ENCODE assay signal across 24 cellular contexts in the genomic region with DNA sequence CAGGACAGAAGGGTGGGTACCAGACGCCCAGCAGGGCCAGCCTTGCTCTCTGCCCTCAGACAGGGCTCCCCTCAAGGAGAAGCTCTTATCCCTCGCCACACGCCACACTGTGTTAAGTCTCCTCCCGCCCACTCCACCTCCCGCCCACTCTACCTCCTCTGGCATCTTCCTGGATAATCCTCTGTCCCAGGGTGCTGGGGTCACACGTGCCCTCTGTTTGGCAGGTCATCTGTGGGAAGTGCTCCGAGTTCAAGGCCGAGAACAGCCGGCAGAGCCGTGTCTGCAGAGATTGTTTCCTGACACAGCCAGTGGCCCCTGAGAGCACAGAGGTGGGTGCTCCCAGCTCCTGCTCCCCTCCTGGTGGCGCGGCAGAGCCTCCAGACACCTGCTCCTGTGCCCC. TPM values are rescaled to one million over a fixed set of nuclear protein-coding genes. Genes with fewer than 3 reads are reported as not detected.
A peak's percentile ranks its signal among the peaks of the same experiment; 100 is the strongest.
DNase-seq lines count a peak whose midpoint lies in the region; ATAC-seq, FAIRE-seq and TF ChIP-seq lines count a peak whose summit lies in the region.
"Had no signal": no experiment of that assay in that cellular context is flagged by ENCODE, and none has a peak within 500 bp of the region (broad histone marks: within the 10 kb centered on the region; RNA-seq: fewer than 3 reads in every experiment).

No MANE protein-coding gene starts in this region.

- TF ChIP-seq POLR2A in HepG2 (IDR thresholded peaks at IDR 0.05; ENCODE audit: insufficient read depth in 1 of 2, low read depth in 2 of 2, low read length in 2 of 2), result no peak
- no peak for TF ChIP-seq POLR2A in gastroesophageal sphincter (IDR thresholded peaks at IDR 0.05)

- no peak overlapping the region for H3K4me2 ChIP-seq in HepG2 (ENCODE audit: low read depth, low read length)

- no peaks in the 10 kb centered on the region for H4K20me1 ChIP-seq in HepG2 (ENCODE audit: insufficient read depth, low read length)

- H3K27ac Mint-ChIP-seq in natural killer cell treated with Interleukin-12 subunit alpha and Interleukin-12 subunit beta and Interleukin-15 and Interleukin-18, amount 100 ng/mL, for 72 hours, result peak overlapping the region; percentile 45 to 48
- peak overlapping the region in 1 of 2 donors; percentile 53 for H3K27ac Mint-ChIP-seq in natural killer cell
- H3K27ac Mint-ChIP-seq in T-helper 17 cell, result peak overlapping the region; percentile 83
- H3K27ac Mint-ChIP-seq: activated T-helper 1 cell treated with anti-CD3 and anti-CD28 coated beads, Interleukin-12 subunit alpha, Interleukin-12 subunit beta, Interleukin-2, Interleukin-4 antibody, amounts not matched to agents 30 ng/mL and 10 ng/mL and 1 ng/mL, durations not matched to agents 14 hours and 24 hours and 36 hours; WTC11 had no signal

- TF ChIP-seq CTCF in natural killer cell (IDR thresholded peaks at IDR 0.05) (no peak), HepG2 (CRISPR knock-in tag; IDR thresholded peaks at IDR 0.05) (0 out of 2 replicates have a peak, but pooled peaks have one; percentile 17), gastroesophageal sphincter (IDR thresholded peaks at IDR 0.05) (no peak)

- peaks cover 7% of the 10 kb centered on the region for H3K36me3 Mint-ChIP-seq in natural killer cell treated with Interleukin-12 subunit alpha and Interleukin-12 subunit beta and Interleukin-15 and Interleukin-18, amount 100 ng/mL, for 72 hours
- no peaks in the 10 kb centered on the region for H3K36me3 Mint-ChIP-seq in natural killer cell
- H3K36me3 Mint-ChIP-seq in T-helper 17 cell (ENCODE audit: low read depth), result peaks cover 9% of the 10 kb centered on the region
- H3K36me3 Mint-ChIP-seq: WTC11 had no signal

- TF ChIP-seq EP300 in HepG2 (IDR thresholded peaks at IDR 0.05; ENCODE audit: low read depth in 2 of 2, low read length in 2 of 2) (no peak), HepG2 (CRISPR knock-in tag; IDR thresholded peaks at IDR 0.05; ENCODE audit: borderline replicate concordance) (no peak), gastroesophageal sphincter (IDR thresholded peaks at IDR 0.05) (no peak)

- H3K79me2 ChIP-seq in HepG2 (ENCODE audit: insufficient read depth, low read length), result no peaks in the 10 kb centered on the region

- no peak for TF ChIP-seq RAD21 in HepG2 (CRISPR knock-in tag; IDR thresholded peaks at IDR 0.05)

- no peaks in the 10 kb centered on the region for H3K9me3 Mint-ChIP-seq in natural killer cell treated with Interleukin-12 subunit alpha and Interleukin-12 subunit beta and Interleukin-15 and Interleukin-18, amount 100 ng/mL, for 72 hours
- no peaks in the 10 kb centered on the region for H3K9me3 Mint-ChIP-seq in natural killer cell
- H3K9me3 Mint-ChIP-seq: activated T-helper 1 cell treated with anti-CD3 and anti-CD28 coated beads, Interleukin-12 subunit alpha, Interleukin-12 subunit beta, Interleukin-2, Interleukin-4 antibody, amounts not matched to agents 30 ng/mL and 10 ng/mL and 1 ng/mL, durations not matched to agents 14 hours and 24 hours and 36 hours; WTC11 had no signal

- no peaks in the 10 kb centered on the region for H3K27me3 Mint-ChIP-seq in natural killer cell treated with Interleukin-12 subunit alpha and Interleukin-12 subunit beta and Interleukin-15 and Interleukin-18, amount 100 ng/mL, for 72 hours
- no peaks in the 10 kb centered on the region for H3K27me3 Mint-ChIP-seq in natural killer cell (ENCODE audit: low read depth in 2 of 2)
- no peaks in the 10 kb centered on the region for H3K27me3 Mint-ChIP-seq in T-helper 17 cell

- no peak overlapping the region for H3K27ac ChIP-seq in HepG2 (ENCODE audit: extremely low read length, insufficient read depth, low read length)
- H3K27ac ChIP-seq in gastroesophageal sphincter, result no peak overlapping the region
- H3K27ac ChIP-seq: pancreas, right atrium auricular region had no signal

- H3K4me1 Mint-ChIP-seq in natural killer cell treated with Interleukin-12 subunit alpha and Interleukin-12 subunit beta and Interleukin-15 and Interleukin-18, amount 100 ng/mL, for 72 hours (ENCODE audit: low read depth in 2 of 2), result peaks cover 20 to 22% of the 10 kb centered on the region in 2 donors
- peaks cover 25 to 56% of the 10 kb centered on the region in 2 donors for H3K4me1 Mint-ChIP-seq in natural killer cell
- H3K4me1 Mint-ChIP-seq in T-helper 17 cell, result peaks cover 35% of the 10 kb centered on the region

- no peak for DNase-seq in natural killer cell treated with Interleukin-12 subunit alpha and Interleukin-12 subunit beta and Interleukin-15 and Interleukin-18, amount 100 ng/mL, for 72 hours (ENCODE audit: low spot score)
- no peak for DNase-seq in natural killer cell
- DNase-seq in T-helper 17 cell, result no peak
- no peak for DNase-seq in HepG2 (ENCODE audit: low spot score)
- DNase-seq in dedifferentiated amniotic fluid mesenchymal stem cell (ENCODE audit: extremely low spot score), result no peak
- no peak for DNase-seq in NCI-H510A treated with DMSO at 0.1 percent for 48 hours (lab: John Stamatoyannopoulos, UW)
- DNase-seq: COR-L47; dermis blood vessel endothelial cell; DMS79; NCI-H1417 treated with DMSO at 0.1 percent for 48 hours; NCI-H524; NK-92 treated with Interleukin-12 subunit alpha and Interleukin-12 subunit beta, amount 100 ng/mL, for 24 hours; pancreas; SIG-M5; stimulated activated CD4-positive, alpha-beta T cell treated with anti-CD3 and anti-CD28 coated beads, Interleukin-12 subunit alpha, Interleukin-12 subunit beta, amount 100 ng/mL, for 4 hours; stimulated activated CD4-positive, alpha-beta T cell treated with anti-CD3 and anti-CD28 coated beads, Interleukin-4, amount 100 ng/mL, for 4 hours had no signal

- intact Hi-C loops in natural killer cell (cut with micrococcal nuclease), result no loop called here
- intact Hi-C loops in HepG2 (cut with micrococcal nuclease; ENCODE audit: unreplicated experiment), result no loop called here

- H2AFZ ChIP-seq in HepG2 (ENCODE audit: low read length), result no peak overlapping the region

- H3K36me3 ChIP-seq in HepG2 (replicated peaks in 1 of 2; ENCODE audit: control insufficient read depth in 1 of 2, insufficient read depth in 2 of 2, low read length in 2 of 2) (no peaks in the 10 kb centered on the region), gastroesophageal sphincter (no peaks in the 10 kb centered on the region)
- H3K36me3 ChIP-seq: pancreas, right atrium auricular region had no signal

- ATAC-seq in natural killer cell treated with Interleukin-12 subunit alpha and Interleukin-12 subunit beta and Interleukin-15 and Interleukin-18, amount 100 ng/mL, for 72 hours, result no peak
- no peak for ATAC-seq in natural killer cell
- no peak for ATAC-seq in T-helper 17 cell
- ATAC-seq in HepG2, result no peak
- ATAC-seq in gastroesophageal sphincter, result no peak
- ATAC-seq: WTC11 had no signal

- no TSS peak for BruUV-seq in HepG2 (replicated peaks; lab: Mats Ljungman, UMichigan)

- H3K4me3 ChIP-seq in HepG2 (replicated peaks in 1 of 3; ENCODE audit: insufficient read depth in 1 of 3, low read depth in 2 of 3, low read length in 3 of 3) (no peak overlapping the region), gastroesophageal sphincter (no peak overlapping the region)
- H3K4me3 ChIP-seq: pancreas, right atrium auricular region had no signal

- FAIRE-seq in HepG2 (lab: Jason Lieb, UNC), result no peak
- FAIRE-seq: H54, pancreas, urothelium cell line had no signal

- no peak overlapping the region for H3K4me3 Mint-ChIP-seq in natural killer cell treated with Interleukin-12 subunit alpha and Interleukin-12 subunit beta and Interleukin-15 and Interleukin-18, amount 100 ng/mL, for 72 hours
- H3K4me3 Mint-ChIP-seq in natural killer cell (no peak overlapping the region), T-helper 17 cell (no peak overlapping the region)
- H3K4me3 Mint-ChIP-seq: activated T-helper 1 cell treated with anti-CD3 and anti-CD28 coated beads, Interleukin-12 subunit alpha, Interleukin-12 subunit beta, Interleukin-2, Interleukin-4 antibody, amounts not matched to agents 30 ng/mL and 10 ng/mL and 1 ng/mL, durations not matched to agents 14 hours and 24 hours and 36 hours; WTC11 had no signal

- H3K27me3 ChIP-seq in HepG2 (ENCODE audit: control insufficient read depth in 1 of 2, insufficient read depth in 2 of 2, low read length in 2 of 2) (0 out of 5 replicates have a peak, but pooled peaks cover 0 to 2% of the 10 kb centered on the region in 2 experiments), gastroesophageal sphincter (peaks cover 14% of the 10 kb centered on the region)
- H3K27me3 ChIP-seq: pancreas, right atrium auricular region had no signal

- POLR2A ChIA-PET in HepG2 (lab: Yijun Ruan, JAX), result no interaction called here

- no peaks in the 10 kb centered on the region for H3K9me3 ChIP-seq in T-helper 17 cell (ENCODE audit: control insufficient read depth, low read length, poor library complexity, severe bottlenecking)
- no peaks in the 10 kb centered on the region for H3K9me3 ChIP-seq in HepG2 (ENCODE audit: low read length)
- H3K9me3 ChIP-seq in gastroesophageal sphincter, result no peaks in the 10 kb centered on the region
- H3K9me3 ChIP-seq: pancreas, right atrium auricular region had no signal

- H3K4me1 ChIP-seq in HepG2 (ENCODE audit: insufficient read depth, low read length), result peaks cover 13% of the 10 kb centered on the region
- H3K4me1 ChIP-seq in gastroesophageal sphincter, result no peaks in the 10 kb centered on the region
- H3K4me1 ChIP-seq: pancreas, right atrium auricular region had no signal

- in situ Hi-C loops in HepG2 (cut with HindIII; ENCODE audit: extremely low pct_ligation_motif_present, low pct_unique_long_range_greater_than_20kb), result no loop called here

- no peak overlapping the region for H3K9ac ChIP-seq in HepG2 (ENCODE audit: insufficient read depth, low read depth, low read length)

- WGBS in HepG2 (ENCODE audit: low lambda C conversion rate), result 21% methylated on average over 10 of the region's 12 CpGs
- WGBS in gastroesophageal sphincter (ENCODE audit: low coverage in 1 of 2), 2 donors, result 88 to 93% methylated on average over 3 to 9 of the region's 12 CpGs

- CTCF ChIA-PET in HepG2 (lab: Yijun Ruan, JAX; ENCODE audit: low intra/inter-chr PET ratio, low total read pairs), result no interaction called here

RNA-seq across cellular contexts. Expression of a gene that starts 26.0 kb away (rescaled TPM):
- total RNA-seq in natural killer cell treated with Interleukin-12 subunit alpha and Interleukin-12 subunit beta and Interleukin-15 and Interleukin-18, amount 100 ng/mL, for 72 hours, result 1 to 10 TPM in 1 of 2 donors, under 1 TPM in 1; 0.67 to 3.3 TPM
- total RNA-seq in natural killer cell, result 1 to 10 TPM; 1.2 to 2.1 (median 1.8) TPM
- total RNA-seq in T-helper 17 cell, result 10 to 100 TPM; 47.2 to 62.3 TPM
- total RNA-seq in HepG2 (2016; rRNA removed; fragmentation: Illumina TruSeq; extraction: Trizol), result 6.0 and 7.0 TPM in 2 replicates
- 10.2 and 12.4 TPM in 2 replicates for total RNA-seq in HepG2 (2016; cell fraction: cytosol; rRNA removed; fragmentation: Illumina TruSeq; extraction: Trizol; ENCODE audit: low read depth)
- total RNA-seq in HepG2 (2016; cell fraction: insoluble cytoplasmic fraction; rRNA removed; fragmentation: Illumina TruSeq; extraction: Trizol), result 6.3 and 8.8 TPM in 2 replicates
- total RNA-seq in HepG2 (2016; cell fraction: membrane; rRNA removed; fragmentation: Illumina TruSeq; extraction: Trizol), result 10.0 and 14.6 TPM in 2 replicates
- total RNA-seq in HepG2 (2016; cell fraction: nucleus; rRNA removed; fragmentation: Illumina TruSeq; extraction: Trizol), result 4.9 and 5.2 TPM in 2 replicates
- 9.1 and 11.7 TPM in 2 replicates for polyA plus RNA-seq in HepG2 (2011; rRNA removed)
- polyA plus RNA-seq in HepG2 (2011; cell fraction: cytosol; rRNA removed), result 6.2 and 9.7 TPM in 2 replicates
- 4.6 and 5.9 TPM in 2 replicates for polyA plus RNA-seq in HepG2 (2011; cell fraction: nucleus; rRNA removed)
- polyA plus RNA-seq in HepG2 (2012), result 4.2 and 5.4 TPM in 2 replicates
- 12.5 and 16.5 TPM in 2 replicates for polyA plus RNA-seq in HepG2 (2016; cell fraction: cytosol; fragmentation: Illumina TruSeq; extraction: Trizol; ENCODE audit: low read depth)
- polyA plus RNA-seq in HepG2 (2016; cell fraction: insoluble cytoplasmic fraction; fragmentation: Illumina TruSeq; extraction: Trizol; ENCODE audit: low read depth), result 5.3 and 7.1 TPM in 2 replicates
- 12.6 and 14.6 TPM in 2 replicates for polyA plus RNA-seq in HepG2 (2016; cell fraction: membrane; fragmentation: Illumina TruSeq; extraction: Trizol; ENCODE audit: low read depth)
- 9.7 and 10.7 TPM in 2 replicates for polyA plus RNA-seq in HepG2 (2016; cell fraction: nucleus; fragmentation: Illumina TruSeq; extraction: Trizol; ENCODE audit: insufficient read depth, low read depth)
- 7.9 TPM in 1 of 2 replicates, not detected in the other for polyA minus RNA-seq in HepG2 (2011; rRNA and poly(A)+ RNA removed; ENCODE audit: low replicate concordance)
- 1.8 and 2.8 TPM in 2 replicates for polyA minus RNA-seq in HepG2 (2011; cell fraction: cytosol; rRNA and poly(A)+ RNA removed)
- polyA minus RNA-seq in HepG2 (2011; cell fraction: nucleus; rRNA and poly(A)+ RNA removed), result 0.90 and 0.99 TPM in 2 replicates
- 1 to 10 TPM in 3 of 4 donors, not detected in 1; 1.5 to 4.7 (median 2.1) TPM for total RNA-seq in gastroesophageal sphincter
- total RNA-seq: dermis blood vessel endothelial cell, MCF 10A, myocyte had no signal
